ENCODE assay signal across 1 cellular context in genomic region chr17:65182233-65182632, GRCh38.
A peak's percentile ranks its signal among the peaks of the same experiment; 100 is the strongest.
TF ChIP-seq lines count a peak whose summit lies in the region.

No MANE protein-coding gene starts in this region.

TF ChIP-seq in GM12878, 131 proteins besides CTCF, POLR2A, EP300 and RAD21 (continued from another document and continues in another):
- TF ChIP-seq ETV6 (conservative IDR thresholded peaks at IDR 0.05 in 1 of 2, IDR thresholded peaks at IDR 0.05 in 1 of 2; ENCODE audit: borderline replicate concordance in 1 of 2, low read depth in 1 of 2) (peak in 1 of 2 experiments; percentile 51; a peak in 1 of 4 replicates), NR2F1 (conservative IDR thresholded peaks at IDR 0.05) (peak; percentile 76), CHD2 (IDR thresholded peaks at IDR 0.05; ENCODE audit: borderline replicate concordance, low read depth, low read length) (peak; percentile 49; the same call in 1 of the 2 replicates), MYC (IDR thresholded peaks at IDR 0.05; ENCODE audit: insufficient read depth, insufficient read length, insufficient replicate concordance, low read length, severe bottlenecking) (no peak), CBX5 (IDR thresholded peaks at IDR 0.05; ENCODE audit: low read depth) (no peak), USF1 (IDR thresholded peaks at IDR 0.05; ENCODE audit: borderline replicate concordance, extremely low read length, insufficient read depth, low read depth, low read length) (no peak), HDGF (IDR thresholded peaks at IDR 0.05) (peak; percentile 53; the same call in 1 of the 2 replicates), SPI1 (IDR thresholded peaks at IDR 0.05; ENCODE audit: borderline replicate concordance, insufficient read depth, low read depth, low read length) (no peak), SKIL (IDR thresholded peaks at IDR 0.05; ENCODE audit: low read depth, poor library complexity, severe bottlenecking) (no peak), CREB1 (IDR thresholded peaks at IDR 0.05; ENCODE audit: low read depth) (no peak), YBX1 (IDR thresholded peaks at IDR 0.05) (no peak), POLR2AphosphoS2 (IDR thresholded peaks at IDR 0.05; ENCODE audit: low read depth, low read length) (no peak), EED (IDR thresholded peaks at IDR 0.05; ENCODE audit: low read depth) (no peak), HSF1 (IDR thresholded peaks at IDR 0.05; ENCODE audit: low read depth, low read length) (no peak), SIN3A (IDR thresholded peaks at IDR 0.05; ENCODE audit: low read depth, low read length) (no peak), MAX (IDR thresholded peaks at IDR 0.05; ENCODE audit: low read depth, low read length) (no peak; the same call in 1 of the 2 replicates), RB1 (IDR thresholded peaks at IDR 0.05; ENCODE audit: borderline replicate concordance) (no peak), ZBTB11 (CRISPR knock-in tag; IDR thresholded peaks at IDR 0.05) (no peak), NBN (IDR thresholded peaks at IDR 0.05) (peak; percentile 27; the same call in 1 of the 2 replicates), POLR2AphosphoS5 (IDR thresholded peaks at IDR 0.05; ENCODE audit: low read length) (0 out of 2 replicates have a peak, but pooled peaks have one; percentile 21), LARP7 (IDR thresholded peaks at IDR 0.05) (no peak; the same call in none of the 2 replicates), IRF3 (IDR thresholded peaks at IDR 0.05) (no peak), GATAD2B (conservative IDR thresholded peaks at IDR 0.05; ENCODE audit: low read depth) (no peak)
- TF ChIP-seq, protein P1, sequence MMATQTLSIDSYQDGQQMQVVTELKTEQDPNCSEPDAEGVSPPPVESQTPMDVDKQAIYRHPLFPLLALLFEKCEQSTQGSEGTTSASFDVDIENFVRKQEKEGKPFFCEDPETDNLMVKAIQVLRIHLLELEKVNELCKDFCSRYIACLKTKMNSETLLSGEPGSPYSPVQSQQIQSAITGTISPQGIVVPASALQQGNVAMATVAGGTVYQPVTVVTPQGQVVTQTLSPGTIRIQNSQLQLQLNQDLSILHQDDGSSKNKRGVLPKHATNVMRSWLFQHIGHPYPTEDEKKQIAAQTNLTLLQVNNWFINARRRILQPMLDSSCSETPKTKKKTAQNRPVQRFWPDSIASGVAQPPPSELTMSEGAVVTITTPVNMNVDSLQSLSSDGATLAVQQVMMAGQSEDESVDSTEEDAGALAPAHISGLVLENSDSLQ (IDR thresholded peaks at IDR 0.05), result no peak; the same call in 1 of the 2 replicates
- TF ChIP-seq, protein P2, sequence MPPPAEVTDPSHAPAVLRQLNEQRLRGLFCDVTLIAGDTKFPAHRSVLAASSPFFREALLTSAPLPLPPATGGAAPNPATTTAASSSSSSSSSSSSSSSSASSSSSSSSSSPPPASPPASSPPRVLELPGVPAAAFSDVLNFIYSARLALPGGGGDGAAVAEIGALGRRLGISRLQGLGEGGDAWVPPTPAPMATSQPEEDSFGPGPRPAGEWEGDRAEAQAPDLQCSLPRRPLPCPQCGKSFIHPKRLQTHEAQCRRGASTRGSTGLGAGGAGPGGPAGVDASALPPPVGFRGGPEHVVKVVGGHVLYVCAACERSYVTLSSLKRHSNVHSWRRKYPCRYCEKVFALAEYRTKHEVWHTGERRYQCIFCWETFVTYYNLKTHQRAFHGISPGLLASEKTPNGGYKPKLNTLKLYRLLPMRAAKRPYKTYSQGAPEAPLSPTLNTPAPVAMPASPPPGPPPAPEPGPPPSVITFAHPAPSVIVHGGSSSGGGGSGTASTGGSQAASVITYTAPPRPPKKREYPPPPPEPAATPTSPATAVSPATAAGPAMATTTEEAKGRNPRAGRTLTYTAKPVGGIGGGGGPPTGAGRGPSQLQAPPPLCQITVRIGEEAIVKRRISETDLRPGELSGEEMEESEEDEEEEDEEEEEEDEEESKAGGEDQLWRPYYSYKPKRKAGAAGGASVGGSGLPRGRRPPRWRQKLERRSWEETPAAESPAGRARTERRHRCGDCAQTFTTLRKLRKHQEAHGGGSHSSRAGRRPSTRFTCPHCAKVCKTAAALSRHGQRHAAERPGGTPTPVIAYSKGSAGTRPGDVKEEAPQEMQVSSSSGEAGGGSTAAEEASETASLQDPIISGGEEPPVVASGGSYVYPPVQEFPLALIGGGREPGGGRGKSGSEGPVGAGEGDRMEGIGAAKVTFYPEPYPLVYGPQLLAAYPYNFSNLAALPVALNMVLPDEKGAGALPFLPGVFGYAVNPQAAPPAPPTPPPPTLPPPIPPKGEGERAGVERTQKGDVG (CRISPR knock-in tag; IDR thresholded peaks at IDR 0.05), result peak; percentile 45; the same call in 1 of the 2 replicates
- TF ChIP-seq, protein P3, sequence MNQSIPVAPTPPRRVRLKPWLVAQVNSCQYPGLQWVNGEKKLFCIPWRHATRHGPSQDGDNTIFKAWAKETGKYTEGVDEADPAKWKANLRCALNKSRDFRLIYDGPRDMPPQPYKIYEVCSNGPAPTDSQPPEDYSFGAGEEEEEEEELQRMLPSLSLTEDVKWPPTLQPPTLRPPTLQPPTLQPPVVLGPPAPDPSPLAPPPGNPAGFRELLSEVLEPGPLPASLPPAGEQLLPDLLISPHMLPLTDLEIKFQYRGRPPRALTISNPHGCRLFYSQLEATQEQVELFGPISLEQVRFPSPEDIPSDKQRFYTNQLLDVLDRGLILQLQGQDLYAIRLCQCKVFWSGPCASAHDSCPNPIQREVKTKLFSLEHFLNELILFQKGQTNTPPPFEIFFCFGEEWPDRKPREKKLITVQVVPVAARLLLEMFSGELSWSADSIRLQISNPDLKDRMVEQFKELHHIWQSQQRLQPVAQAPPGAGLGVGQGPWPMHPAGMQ (IDR thresholded peaks at IDR 0.05; ENCODE audit: borderline replicate concordance), result no peak
- TF ChIP-seq, protein P4, sequence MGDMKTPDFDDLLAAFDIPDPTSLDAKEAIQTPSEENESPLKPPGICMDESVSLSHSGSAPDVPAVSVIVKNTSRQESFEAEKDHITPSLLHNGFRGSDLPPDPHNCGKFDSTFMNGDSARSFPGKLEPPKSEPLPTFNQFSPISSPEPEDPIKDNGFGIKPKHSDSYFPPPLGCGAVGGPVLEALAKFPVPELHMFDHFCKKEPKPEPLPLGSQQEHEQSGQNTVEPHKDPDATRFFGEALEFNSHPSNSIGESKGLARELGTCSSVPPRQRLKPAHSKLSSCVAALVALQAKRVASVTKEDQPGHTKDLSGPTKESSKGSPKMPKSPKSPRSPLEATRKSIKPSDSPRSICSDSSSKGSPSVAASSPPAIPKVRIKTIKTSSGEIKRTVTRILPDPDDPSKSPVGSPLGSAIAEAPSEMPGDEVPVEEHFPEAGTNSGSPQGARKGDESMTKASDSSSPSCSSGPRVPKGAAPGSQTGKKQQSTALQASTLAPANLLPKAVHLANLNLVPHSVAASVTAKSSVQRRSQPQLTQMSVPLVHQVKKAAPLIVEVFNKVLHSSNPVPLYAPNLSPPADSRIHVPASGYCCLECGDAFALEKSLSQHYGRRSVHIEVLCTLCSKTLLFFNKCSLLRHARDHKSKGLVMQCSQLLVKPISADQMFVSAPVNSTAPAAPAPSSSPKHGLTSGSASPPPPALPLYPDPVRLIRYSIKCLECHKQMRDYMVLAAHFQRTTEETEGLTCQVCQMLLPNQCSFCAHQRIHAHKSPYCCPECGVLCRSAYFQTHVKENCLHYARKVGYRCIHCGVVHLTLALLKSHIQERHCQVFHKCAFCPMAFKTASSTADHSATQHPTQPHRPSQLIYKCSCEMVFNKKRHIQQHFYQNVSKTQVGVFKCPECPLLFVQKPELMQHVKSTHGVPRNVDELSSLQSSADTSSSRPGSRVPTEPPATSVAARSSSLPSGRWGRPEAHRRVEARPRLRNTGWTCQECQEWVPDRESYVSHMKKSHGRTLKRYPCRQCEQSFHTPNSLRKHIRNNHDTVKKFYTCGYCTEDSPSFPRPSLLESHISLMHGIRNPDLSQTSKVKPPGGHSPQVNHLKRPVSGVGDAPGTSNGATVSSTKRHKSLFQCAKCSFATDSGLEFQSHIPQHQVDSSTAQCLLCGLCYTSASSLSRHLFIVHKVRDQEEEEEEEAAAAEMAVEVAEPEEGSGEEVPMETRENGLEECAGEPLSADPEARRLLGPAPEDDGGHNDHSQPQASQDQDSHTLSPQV (IDR thresholded peaks at IDR 0.05), result no peak
- TF ChIP-seq, protein P5, sequence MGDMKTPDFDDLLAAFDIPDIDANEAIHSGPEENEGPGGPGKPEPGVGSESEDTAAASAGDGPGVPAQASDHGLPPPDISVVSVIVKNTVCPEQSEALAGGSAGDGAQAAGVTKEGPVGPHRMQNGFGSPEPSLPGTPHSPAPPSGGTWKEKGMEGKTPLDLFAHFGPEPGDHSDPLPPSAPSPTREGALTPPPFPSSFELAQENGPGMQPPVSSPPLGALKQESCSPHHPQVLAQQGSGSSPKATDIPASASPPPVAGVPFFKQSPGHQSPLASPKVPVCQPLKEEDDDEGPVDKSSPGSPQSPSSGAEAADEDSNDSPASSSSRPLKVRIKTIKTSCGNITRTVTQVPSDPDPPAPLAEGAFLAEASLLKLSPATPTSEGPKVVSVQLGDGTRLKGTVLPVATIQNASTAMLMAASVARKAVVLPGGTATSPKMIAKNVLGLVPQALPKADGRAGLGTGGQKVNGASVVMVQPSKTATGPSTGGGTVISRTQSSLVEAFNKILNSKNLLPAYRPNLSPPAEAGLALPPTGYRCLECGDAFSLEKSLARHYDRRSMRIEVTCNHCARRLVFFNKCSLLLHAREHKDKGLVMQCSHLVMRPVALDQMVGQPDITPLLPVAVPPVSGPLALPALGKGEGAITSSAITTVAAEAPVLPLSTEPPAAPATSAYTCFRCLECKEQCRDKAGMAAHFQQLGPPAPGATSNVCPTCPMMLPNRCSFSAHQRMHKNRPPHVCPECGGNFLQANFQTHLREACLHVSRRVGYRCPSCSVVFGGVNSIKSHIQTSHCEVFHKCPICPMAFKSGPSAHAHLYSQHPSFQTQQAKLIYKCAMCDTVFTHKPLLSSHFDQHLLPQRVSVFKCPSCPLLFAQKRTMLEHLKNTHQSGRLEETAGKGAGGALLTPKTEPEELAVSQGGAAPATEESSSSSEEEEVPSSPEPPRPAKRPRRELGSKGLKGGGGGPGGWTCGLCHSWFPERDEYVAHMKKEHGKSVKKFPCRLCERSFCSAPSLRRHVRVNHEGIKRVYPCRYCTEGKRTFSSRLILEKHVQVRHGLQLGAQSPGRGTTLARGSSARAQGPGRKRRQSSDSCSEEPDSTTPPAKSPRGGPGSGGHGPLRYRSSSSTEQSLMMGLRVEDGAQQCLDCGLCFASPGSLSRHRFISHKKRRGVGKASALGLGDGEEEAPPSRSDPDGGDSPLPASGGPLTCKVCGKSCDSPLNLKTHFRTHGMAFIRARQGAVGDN (IDR thresholded peaks at IDR 0.05), result no peak
